ENCODE assay signal across 1 cellular context in genomic region chr17:42682400-42683384, GRCh38.
TF ChIP-seq lines count a peak whose summit lies in the region.

Gene CNTNAP1, plus strand, starts transcription at chr17:42682531. Its CDS starts 299 bp downstream, at chr17:42682830.

TF ChIP-seq in HEK293, 187 proteins besides CTCF, POLR2A, EP300 and RAD21 (continued from another document):
- TF ChIP-seq REST (tag by site-specific recombination; IDR thresholded peaks at IDR 0.05): 0 out of 2 replicates have a peak, but pooled peaks have one; percentile 29
- no peak for TF ChIP-seq AEBP2 (tag by site-specific recombination; IDR thresholded peaks at IDR 0.05; ENCODE audit: borderline replicate concordance)
